8 cellular contexts compared by ENCODE assay signal in genomic region chr2:73386342-73386868, GRCh38. TPM values are rescaled to one million over a fixed set of nuclear protein-coding genes. Genes with fewer than 3 reads are reported as not detected.
DNase-seq lines count a peak whose midpoint lies in the region; ATAC-seq and TF ChIP-seq lines count a peak whose summit lies in the region.

No MANE protein-coding gene starts in this region.

- no peaks in the 10 kb centered on the region for H3K9me3 ChIP-seq in A673 (ENCODE audit: low read depth, low read length, poor library complexity, severe bottlenecking)

- no peak for TF ChIP-seq CTCF in A673 (conservative IDR thresholded peaks at IDR 0.05; ENCODE audit: low read depth, low read length)

- CTCF ChIA-PET in A673 (lab: Charles Lee): no interaction called here

- H3K4me1 Mint-ChIP-seq in activated naive CD8-positive, alpha-beta T cell treated with anti-CD3 and anti-CD28 coated beads, Interleukin-2, amount 50 U/mL, for 24 hours: peaks cover 26% of the 10 kb centered on the region
- H3K4me1 Mint-ChIP-seq in immature natural killer cell: peaks cover 19 to 41% of the 10 kb centered on the region in 2 donors

- H3K4me1 ChIP-seq in A673 (ENCODE audit: insufficient read depth, low read length, poor library complexity, severe bottlenecking): peaks cover 8% of the 10 kb centered on the region

- BruUV-seq in A673 (replicated peaks; lab: Mats Ljungman, UMichigan): TSS peak; percentile 28

- peaks cover 3% of the 10 kb centered on the region for H3K27me3 ChIP-seq in A673 (replicated peaks; ENCODE audit: insufficient read depth, low read depth, low read length, poor library complexity)

- peak overlapping the region; percentile 76 for H3K4me3 ChIP-seq in A673 (ENCODE audit: low read depth, low read length, poor library complexity, severe bottlenecking)

- ATAC-seq in GM18873 (IDR thresholded peaks at IDR 0.05; ENCODE audit: low FRiP score, unreplicated experiment) (peak; percentile 13), HG03280 (IDR thresholded peaks at IDR 0.05; ENCODE audit: unreplicated experiment) (peak; percentile 4)
- peak; percentile 3 for ATAC-seq in activated naive CD8-positive, alpha-beta T cell treated with anti-CD3 and anti-CD28 coated beads, Interleukin-2, amount 50 U/mL, for 24 hours

- H3K36me3 ChIP-seq in A673 (ENCODE audit: insufficient read depth, low read length, poor library complexity, severe bottlenecking): no peaks in the 10 kb centered on the region

- H3K27ac Mint-ChIP-seq in activated naive CD8-positive, alpha-beta T cell treated with anti-CD3 and anti-CD28 coated beads, Interleukin-2, amount 50 U/mL, for 24 hours: peak overlapping the region; percentile 84
- peak overlapping the region; percentile 90 to 97 (median 92) for H3K27ac Mint-ChIP-seq in immature natural killer cell

- no peaks in the 10 kb centered on the region for H3K27me3 Mint-ChIP-seq in activated naive CD8-positive, alpha-beta T cell treated with anti-CD3 and anti-CD28 coated beads, Interleukin-2, amount 50 U/mL, for 24 hours
- H3K27me3 Mint-ChIP-seq in immature natural killer cell (ENCODE audit: low read depth in 3 of 3): peaks cover 0 to 9% (median 4%) of the 10 kb centered on the region in 3 donors

- POLR2A ChIA-PET in A673 (lab: Charles Lee; ENCODE audit: low non-redundant PET): no interaction called here

- H3K9me3 Mint-ChIP-seq in activated naive CD8-positive, alpha-beta T cell treated with anti-CD3 and anti-CD28 coated beads, Interleukin-2, amount 50 U/mL, for 24 hours: no peaks in the 10 kb centered on the region
- no peaks in the 10 kb centered on the region for H3K9me3 Mint-ChIP-seq in immature natural killer cell

- DNase-seq in A673 (ENCODE audit: low spot score) (no peak), immature natural killer cell (no peak), substantia nigra (lab: John Stamatoyannopoulos, UW) (peak in 4 of 49 donors; percentile 30 to 38 (median 35)), COLO829 (ENCODE audit: low spot score) (no peak), mucosa of gallbladder (ENCODE audit: low spot score) (no peak)
- DNase-seq in activated naive CD8-positive, alpha-beta T cell treated with anti-CD3 and anti-CD28 coated beads, Interleukin-2, amount 50 U/mL, for 24 hours: no peak

- H3K4me3 Mint-ChIP-seq in activated naive CD8-positive, alpha-beta T cell treated with anti-CD3 and anti-CD28 coated beads, Interleukin-2, amount 50 U/mL, for 24 hours: peak overlapping the region; percentile 91
- H3K4me3 Mint-ChIP-seq in immature natural killer cell: peak overlapping the region; percentile 84 to 93 (median 89)

- intact Hi-C loops in A673 (cut with micrococcal nuclease; ENCODE audit: unreplicated experiment): no loop called here

- H3K27ac ChIP-seq in A673 (ENCODE audit: low read depth, low read length, poor library complexity, severe bottlenecking) (peak overlapping the region; percentile 80), substantia nigra (ENCODE audit: low read depth, low read length, poor library complexity, severe bottlenecking) (peak overlapping the region; percentile 83)

- peaks cover 4% of the 10 kb centered on the region for H3K36me3 Mint-ChIP-seq in activated naive CD8-positive, alpha-beta T cell treated with anti-CD3 and anti-CD28 coated beads, Interleukin-2, amount 50 U/mL, for 24 hours (ENCODE audit: low read depth)
- H3K36me3 Mint-ChIP-seq in immature natural killer cell: no peaks in the 10 kb centered on the region

RNA-seq across cellular contexts. Expression of gene ALMS1, which starts 0.8 kb away (rescaled TPM):
- total RNA-seq in A673 (2021) (35.7 and 37.3 TPM in 2 replicates), mucosa of gallbladder (21.5 TPM)
- polyA plus RNA-seq in immature natural killer cell: 1 to 10 TPM; 1.5 to 6.4 (median 3.0) TPM
